In genomic region chr11:72962084-72962483, GRCh38 we compare ENCODE assay signal across 14 cellular contexts.
DNase-seq lines count a peak whose midpoint lies in the region; ATAC-seq, FAIRE-seq and TF ChIP-seq lines count a peak whose summit lies in the region.
"Had no signal": no experiment of that assay in that cellular context is flagged by ENCODE, and none has a peak within 500 bp of the region (broad histone marks: within the 10 kb centered on the region; RNA-seq: fewer than 3 reads in every experiment).

No MANE protein-coding gene starts in this region.

- no peak for FAIRE-seq in astrocyte (lab: Jason Lieb, UNC)
- FAIRE-seq: GM12892 had no signal

- H3K27me3 Mint-ChIP-seq in astrocyte (ENCODE audit: low read depth, unreplicated experiment): no peaks in the 10 kb centered on the region
- no peaks in the 10 kb centered on the region for H3K27me3 Mint-ChIP-seq in activated CD8-positive, alpha-beta memory T cell treated with anti-CD3 and anti-CD28 coated beads, Interleukin-2, amount 10 ng/mL, durations not matched to agents 7 days and 5 days

- no peaks in the 10 kb centered on the region for H3K9me3 Mint-ChIP-seq in astrocyte (ENCODE audit: unreplicated experiment)
- H3K9me3 Mint-ChIP-seq in activated CD8-positive, alpha-beta memory T cell treated with anti-CD3 and anti-CD28 coated beads, Interleukin-2, amount 10 ng/mL, durations not matched to agents 7 days and 5 days (ENCODE audit: low read depth): peaks cover 2% of the 10 kb centered on the region

- ATAC-seq in left lung: peak; percentile 23
- no peak for ATAC-seq in GM21423 (IDR thresholded peaks at IDR 0.05; ENCODE audit: unreplicated experiment)
- ATAC-seq in activated CD8-positive, alpha-beta memory T cell treated with anti-CD3 and anti-CD28 coated beads, Interleukin-2, amount 10 ng/mL, durations not matched to agents 7 days and 5 days: no peak

- TF ChIP-seq CTCF in astrocyte (IDR thresholded peaks at IDR 0.05; ENCODE audit: insufficient read depth, low read depth, low read length) (no peak), left lung (IDR thresholded peaks at IDR 0.05) (no peak), BE2C (IDR thresholded peaks at IDR 0.05; ENCODE audit: low read depth, low read length) (no peak)

- CTCF ChIA-PET in activated CD8-positive, alpha-beta memory T cell treated with anti-CD3 and anti-CD28 coated beads, Interleukin-2, amount 10 ng/mL, durations not matched to agents 7 days and 5 days (lab: Charles Lee): no interaction called here

- H3K4me3 Mint-ChIP-seq in astrocyte (ENCODE audit: unreplicated experiment): no peak overlapping the region
- no peak overlapping the region for H3K4me3 Mint-ChIP-seq in activated CD8-positive, alpha-beta memory T cell treated with anti-CD3 and anti-CD28 coated beads, Interleukin-2, amount 10 ng/mL, durations not matched to agents 7 days and 5 days

- H3K9me3 ChIP-seq in astrocyte (ENCODE audit: insufficient read depth, low read depth, low read length): no peaks in the 10 kb centered on the region
- H3K9me3 ChIP-seq in left lung: no peaks in the 10 kb centered on the region
- H3K9me3 ChIP-seq in BE2C: peaks cover 3% of the 10 kb centered on the region; the same call in 1 of the 2 replicates
- H3K9me3 ChIP-seq: SJCRH30 had no signal

- H3K27ac Mint-ChIP-seq in astrocyte (ENCODE audit: unreplicated experiment): peak overlapping the region; percentile 67
- H3K27ac Mint-ChIP-seq in activated CD8-positive, alpha-beta memory T cell treated with anti-CD3 and anti-CD28 coated beads, Interleukin-2, amount 10 ng/mL, durations not matched to agents 7 days and 5 days: no peak overlapping the region

- H3K4me3 ChIP-seq in astrocyte (ENCODE audit: insufficient read depth, low read depth, low read length): no peak overlapping the region
- H3K4me3 ChIP-seq in left lung: no peak overlapping the region
- H3K4me3 ChIP-seq in BE2C (ENCODE audit: low read depth, low read length): no peak overlapping the region
- H3K4me3 ChIP-seq: BLaER1 treated with 17β-estradiol and CSF1 and Interleukin-3, amounts not matched to agents 10 nM and 100 nM; SJCRH30 had no signal

- no peaks in the 10 kb centered on the region for H3K4me1 ChIP-seq in astrocyte (ENCODE audit: insufficient read depth, low read length)
- peaks cover 0 to 13% of the 10 kb centered on the region in 2 donors for H3K4me1 ChIP-seq in left lung
- H3K4me1 ChIP-seq in BE2C: no peaks in the 10 kb centered on the region
- H3K4me1 ChIP-seq: SJCRH30 had no signal

- no peak overlapping the region for H2AFZ ChIP-seq in astrocyte (ENCODE audit: low read depth, low read length)

- H4K20me1 ChIP-seq in astrocyte (ENCODE audit: insufficient read depth, low read length): no peaks in the 10 kb centered on the region
- H4K20me1 ChIP-seq: BLaER1 treated with 17β-estradiol and CSF1 and Interleukin-3, amounts not matched to agents 10 nM and 100 nM had no signal

- H3K27ac ChIP-seq in astrocyte (ENCODE audit: low read depth, low read length): no peak overlapping the region
- peak overlapping the region in 1 of 2 donors; percentile 16 for H3K27ac ChIP-seq in left lung
- H3K27ac ChIP-seq: SJCRH30 had no signal

- intact Hi-C loops in left lung (cut with DNase I): no loop called here

- H3K36me3 ChIP-seq in astrocyte (ENCODE audit: insufficient read depth, low read length): no peaks in the 10 kb centered on the region
- H3K36me3 ChIP-seq in left lung: no peaks in the 10 kb centered on the region
- no peaks in the 10 kb centered on the region for H3K36me3 ChIP-seq in BE2C
- H3K36me3 ChIP-seq: SJCRH30 had no signal

- peaks cover 2% of the 10 kb centered on the region for H3K36me3 Mint-ChIP-seq in astrocyte (ENCODE audit: low read depth, unreplicated experiment)
- H3K36me3 Mint-ChIP-seq in activated CD8-positive, alpha-beta memory T cell treated with anti-CD3 and anti-CD28 coated beads, Interleukin-2, amount 10 ng/mL, durations not matched to agents 7 days and 5 days: peaks cover 43% of the 10 kb centered on the region

- DNase-seq in CD1c-positive myeloid dendritic cell (ENCODE audit: extremely low spot score) (peak; percentile 53), MV-4-11 (lab: John Stamatoyannopoulos, UW) (peak; percentile 72), astrocyte (ENCODE audit: low read depth) (peak; percentile 20), left lung (no peak), BE2C (no peak)
- DNase-seq in activated CD8-positive, alpha-beta memory T cell treated with anti-CD3 and anti-CD28 coated beads, Interleukin-2, amount 10 ng/mL, durations not matched to agents 7 days and 5 days: no peak
- DNase-seq in activated effector memory CD4-positive, alpha-beta T cell treated with anti-CD3 and anti-CD28 coated beads, Interleukin-2, amount 50 U/mL, for 16 hours: no peak
- DNase-seq: activated naive CD4-positive, alpha-beta T cell treated with anti-CD3 and anti-CD28 coated beads, Interleukin-2, amount 50 U/mL, for 16 hours; hippocampal formation; NCI-H2171; SJCRH30 had no signal

- H3K4me2 ChIP-seq in astrocyte (ENCODE audit: low read length): no peak overlapping the region

- peaks cover 7% of the 10 kb centered on the region for H3K4me1 Mint-ChIP-seq in astrocyte (ENCODE audit: low read depth, unreplicated experiment)
- H3K4me1 Mint-ChIP-seq in activated CD8-positive, alpha-beta memory T cell treated with anti-CD3 and anti-CD28 coated beads, Interleukin-2, amount 10 ng/mL, durations not matched to agents 7 days and 5 days: peaks cover 15% of the 10 kb centered on the region

- no peak overlapping the region for H3K9ac ChIP-seq in astrocyte (ENCODE audit: low read length)
- H3K9ac ChIP-seq: BLaER1 treated with 17β-estradiol and CSF1 and Interleukin-3, amounts not matched to agents 10 nM and 100 nM had no signal

- H3K27me3 ChIP-seq in astrocyte (ENCODE audit: insufficient read depth, low read length): no peaks in the 10 kb centered on the region
- no peaks in the 10 kb centered on the region for H3K27me3 ChIP-seq in left lung
- no peaks in the 10 kb centered on the region for H3K27me3 ChIP-seq in BE2C
- H3K27me3 ChIP-seq: BLaER1 treated with 17β-estradiol and CSF1 and Interleukin-3, amounts not matched to agents 10 nM and 100 nM; SJCRH30 had no signal

- H3K79me2 ChIP-seq in astrocyte (ENCODE audit: insufficient read depth, low read length): no peaks in the 10 kb centered on the region

Comparison
In these comparisons a context has a peak if more than half of its experiments do, and no peak if none do; other contexts are left out.
1. DNase-seq: peak in CD1c-positive myeloid dendritic cell (single experiment), MV-4-11 (single experiment) and astrocyte (single experiment); none in left lung (0 of 2), activated CD8-positive, alpha-beta memory T cell treated with anti-CD3 and anti-CD28 coated beads, Interleukin-2, amount 10 ng/mL, durations not matched to agents 7 days and 5 days (single experiment), BE2C (single experiment) and activated effector memory CD4-positive, alpha-beta T cell treated with anti-CD3 and anti-CD28 coated beads, Interleukin-2, amount 50 U/mL, for 16 hours (single experiment).